In the genomic region with DNA sequence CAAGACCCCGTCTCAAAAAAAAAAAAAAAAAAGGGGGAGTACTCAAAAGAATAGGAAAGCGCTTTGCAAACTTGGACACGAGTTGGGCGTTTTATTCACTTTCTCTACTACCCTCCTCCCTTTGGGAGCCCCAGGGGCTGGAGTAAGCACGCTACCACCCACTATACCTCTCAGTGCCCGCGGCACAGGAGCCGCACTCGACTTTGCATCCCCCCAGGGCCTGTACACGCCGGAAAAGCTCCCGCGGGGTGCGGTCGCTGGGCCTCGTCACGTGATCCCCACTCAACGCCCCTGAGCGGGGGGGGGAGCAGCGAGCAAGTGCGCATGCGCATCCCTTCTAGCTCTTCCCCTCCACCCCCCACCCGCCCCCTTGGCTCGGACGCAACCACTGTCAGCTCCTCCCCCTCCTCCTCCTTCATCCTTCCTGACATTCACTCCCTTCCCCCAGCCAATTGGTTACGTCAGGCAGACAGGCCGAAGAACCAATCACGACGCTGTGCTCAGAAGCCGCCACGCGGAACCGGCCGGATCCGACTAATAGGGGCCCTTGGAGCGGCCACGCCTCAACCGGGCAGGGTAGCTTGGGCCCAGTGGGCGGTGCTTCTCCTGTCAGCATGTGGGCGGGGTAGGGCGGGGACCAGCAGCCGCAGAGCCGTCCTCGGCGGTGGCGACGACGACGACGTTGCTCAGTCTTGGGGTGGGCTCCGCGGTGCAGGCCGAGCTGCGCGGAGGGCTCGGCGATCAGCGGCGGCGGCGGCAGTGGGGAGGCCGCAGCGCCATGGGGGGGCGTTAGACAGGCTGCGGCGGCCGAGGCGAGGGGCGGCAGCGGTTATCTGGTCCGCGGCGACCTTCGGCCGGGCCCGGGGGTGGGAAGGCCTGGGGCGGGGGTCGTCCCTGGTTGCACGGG, we compare ENCODE assay signal across 8 cellular contexts. TPM values are rescaled to one million over a fixed set of nuclear protein-coding genes. Genes with fewer than 3 reads are reported as not detected.
DNase-seq lines count a peak whose midpoint lies in the region; ATAC-seq and TF ChIP-seq lines count a peak whose summit lies in the region.

A gene with protein sequence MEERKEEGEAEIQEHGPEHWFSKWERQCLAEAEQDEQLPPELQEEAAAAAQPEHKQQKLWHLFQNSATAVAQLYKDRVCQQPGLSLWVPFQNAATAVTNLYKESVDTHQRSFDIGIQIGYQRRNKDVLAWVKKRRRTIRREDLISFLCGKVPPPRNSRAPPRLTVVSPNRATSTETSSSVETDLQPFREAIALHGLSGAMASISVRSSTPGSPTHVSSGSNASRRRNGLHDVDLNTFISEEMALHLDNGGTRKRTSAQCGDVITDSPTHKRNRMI (plus strand): TSS at position 685 of the 907 bp plus-strand sequence. CDS start 401 bp downstream, outside the sequence.

- peak within 1 kb of the TSS; percentile 92 for H3K27ac ChIP-seq in RWPE1

- peaks cover 25% of the 10 kb centered on the region for H3K4me1 Mint-ChIP-seq in activated T-helper 2 cell treated with anti-CD3 and anti-CD28 coated beads, Interferon-gamma antibody, Interleukin-2, Interleukin-4, amounts not matched to agents 10 μg/mL and 5 μg/mL and 100 μg/mL, durations not matched to agents 14 hours and 24 hours and 36 hours (ENCODE audit: low read depth)
- H3K4me1 Mint-ChIP-seq in natural killer cell, result peaks cover 49 to 53% of the 10 kb centered on the region in 2 donors

- H3K4me3 ChIP-seq in LNCaP clone FGC (ENCODE audit: low read depth, low read length) (peak within 1 kb of the TSS; percentile 66), fibroblast of mammary gland (ENCODE audit: control insufficient read depth, low read depth, low read length) (peak within 1 kb of the TSS; percentile 76)

- peaks cover 36% of the 10 kb centered on the region for H3K36me3 Mint-ChIP-seq in activated T-helper 2 cell treated with anti-CD3 and anti-CD28 coated beads, Interferon-gamma antibody, Interleukin-2, Interleukin-4, amounts not matched to agents 10 μg/mL and 5 μg/mL and 100 μg/mL, durations not matched to agents 14 hours and 24 hours and 36 hours (ENCODE audit: low read depth)
- H3K36me3 Mint-ChIP-seq in natural killer cell, result peaks cover 6% of the 10 kb centered on the region

- peak; percentile 84 to 96 (median 86) for ATAC-seq in natural killer cell

- H3K4me3 Mint-ChIP-seq in activated T-helper 2 cell treated with anti-CD3 and anti-CD28 coated beads, Interferon-gamma antibody, Interleukin-2, Interleukin-4, amounts not matched to agents 10 μg/mL and 5 μg/mL and 100 μg/mL, durations not matched to agents 14 hours and 24 hours and 36 hours (ENCODE audit: low read depth), result peak within 1 kb of the TSS; percentile 98
- H3K4me3 Mint-ChIP-seq in natural killer cell, result peak within 1 kb of the TSS; percentile 100

- DNase-seq in Daoy (ENCODE audit: low read depth) (peak; percentile 99), GOT3 (lab: John Stamatoyannopoulos, UW) (peak; percentile 96), LNCaP clone FGC (ENCODE audit: low read depth) (peak; percentile 99), RWPE1 (ENCODE audit: low spot score) (peak; percentile 99), fibroblast of mammary gland (ENCODE audit: low read depth) (peak; percentile 100), natural killer cell (peak; percentile 94)
- peak; percentile 98 for DNase-seq in activated T-helper 2 cell treated with anti-CD3 and anti-CD28 coated beads, Interferon-gamma antibody, Interleukin-2, Interleukin-4, amounts not matched to agents 10 μg/mL and 5 μg/mL and 100 μg/mL, durations not matched to agents 14 hours and 24 hours and 36 hours (ENCODE audit: low spot score)
- DNase-seq in stimulated activated naive CD4-positive, alpha-beta T cell treated with Interleukin-2 at 50 U/mL for 16 hours (lab: John Stamatoyannopoulos, UW), result peak; percentile 100

- H3K9me3 Mint-ChIP-seq in activated T-helper 2 cell treated with anti-CD3 and anti-CD28 coated beads, Interferon-gamma antibody, Interleukin-2, Interleukin-4, amounts not matched to agents 10 μg/mL and 5 μg/mL and 100 μg/mL, durations not matched to agents 14 hours and 24 hours and 36 hours, result no peaks in the 10 kb centered on the region
- no peaks in the 10 kb centered on the region for H3K9me3 Mint-ChIP-seq in natural killer cell

- no peaks in the 10 kb centered on the region for H3K27me3 Mint-ChIP-seq in activated T-helper 2 cell treated with anti-CD3 and anti-CD28 coated beads, Interferon-gamma antibody, Interleukin-2, Interleukin-4, amounts not matched to agents 10 μg/mL and 5 μg/mL and 100 μg/mL, durations not matched to agents 14 hours and 24 hours and 36 hours (ENCODE audit: low read depth)
- H3K27me3 Mint-ChIP-seq in natural killer cell (ENCODE audit: low read depth in 2 of 2), result no peaks in the 10 kb centered on the region

- no peak for TF ChIP-seq CTCF in LNCaP clone FGC (IDR thresholded peaks at IDR 0.05; ENCODE audit: control insufficient read depth, extremely low read depth, insufficient read depth)
- no peak for TF ChIP-seq CTCF in RWPE1 (conservative IDR thresholded peaks at IDR 0.05; ENCODE audit: low read depth)
- no peak for TF ChIP-seq CTCF in fibroblast of mammary gland (conservative IDR thresholded peaks at IDR 0.05; ENCODE audit: control insufficient read depth, insufficient read depth, low read depth, low read length)
- no peak for TF ChIP-seq CTCF in natural killer cell (IDR thresholded peaks at IDR 0.05)

- H3K27ac Mint-ChIP-seq in activated T-helper 2 cell treated with anti-CD3 and anti-CD28 coated beads, Interferon-gamma antibody, Interleukin-2, Interleukin-4, amounts not matched to agents 10 μg/mL and 5 μg/mL and 100 μg/mL, durations not matched to agents 14 hours and 24 hours and 36 hours, result peak within 1 kb of the TSS; percentile 95
- peak within 1 kb of the TSS; percentile 95 to 99 for H3K27ac Mint-ChIP-seq in natural killer cell

- POLR2A ChIA-PET in RWPE1 (lab: Yijun Ruan, JAX; ENCODE audit: low non-redundant PET), result interaction anchor here (0.6 to 1.1 kb wide), 7 partner anchors 11 to 451 kb away, joined by 3 to 10 read pairs (median 4); no protein-coding TSS in a partner anchor

- intact Hi-C loops in activated T-helper 2 cell treated with anti-CD3 and anti-CD28 coated beads, Interferon-gamma antibody, Interleukin-2, Interleukin-4, amounts not matched to agents 10 μg/mL and 5 μg/mL and 100 μg/mL, durations not matched to agents 14 hours and 24 hours and 36 hours (cut with micrococcal nuclease), result loop anchor here (1.0 to 5.0 kb wide), 5 partner anchors 12 to 294 kb away; a partner anchor contains a TSS
- intact Hi-C loops in natural killer cell (cut with micrococcal nuclease), result loop anchor here (1.0 to 5.0 kb wide), 3 partner anchors 36 to 129 kb away; a partner anchor contains a TSS

- CTCF ChIA-PET in RWPE1 (lab: Yijun Ruan, JAX), result interaction anchor here (0.6 kb wide), 1 partner anchor 33 kb away, joined by 7 read pairs; no protein-coding TSS in a partner anchor

RNA-seq across cellular contexts. Expression of the gene that starts here (rescaled TPM):
- total RNA-seq in Daoy (2014; rRNA removed; shearing (Covaris generic)), result 29.1 and 30.2 TPM in 2 replicates
- total RNA-seq in activated T-helper 2 cell treated with anti-CD3 and anti-CD28 coated beads, Interferon-gamma antibody, Interleukin-2, Interleukin-4, amounts not matched to agents 10 μg/mL and 5 μg/mL and 100 μg/mL, durations not matched to agents 14 hours and 24 hours and 36 hours, result 54.5 and 54.9 TPM in 2 replicates
- total RNA-seq in natural killer cell, result 100 to 1,000 TPM; 135 to 145 (median 138) TPM

Comparison
In these comparisons a context has a peak if more than half of its experiments do, and no peak if none do; other contexts are left out.
1. Peak in every context shown above with its lines: DNase-seq, ATAC-seq, H3K4me3 ChIP-seq and H3K27ac ChIP-seq.